19 cellular contexts compared by ENCODE assay signal in the genomic region with DNA sequence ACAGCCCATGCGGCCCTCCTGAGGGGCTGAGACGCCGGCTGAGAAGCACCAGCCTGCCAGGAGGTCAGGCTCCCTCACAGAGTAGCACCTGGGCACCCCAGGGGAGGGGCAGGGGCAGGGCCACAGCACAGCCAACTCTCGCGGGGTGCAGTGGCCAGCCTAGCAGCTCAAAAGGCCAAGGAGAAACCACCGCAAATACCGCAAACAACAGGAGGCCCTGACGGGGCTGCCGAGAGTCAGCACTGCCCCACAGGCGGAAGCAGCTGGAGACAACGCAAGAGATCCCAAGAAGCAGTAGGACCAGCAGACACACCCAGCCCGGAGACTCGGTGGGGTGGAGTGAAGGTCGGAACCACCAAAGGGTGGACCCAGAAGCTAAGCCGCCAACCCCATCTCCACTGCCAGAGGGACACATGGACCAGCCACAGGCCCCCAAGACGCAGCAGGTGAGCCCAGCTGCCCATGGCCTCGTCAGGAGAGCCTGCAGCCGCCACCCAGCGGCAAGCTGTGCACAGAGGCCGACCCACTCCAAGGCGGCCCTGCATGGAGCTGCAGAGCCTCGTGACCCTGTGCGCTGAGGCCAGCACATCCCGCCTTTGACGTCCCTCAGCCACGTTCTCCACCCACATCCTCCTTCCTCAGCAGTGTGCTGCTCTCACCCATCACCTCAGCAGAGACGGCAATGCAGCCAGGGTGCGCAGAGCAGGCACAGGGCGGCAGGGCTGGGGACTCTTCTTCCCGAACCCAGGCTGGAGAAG. TPM values are rescaled to one million over a fixed set of nuclear protein-coding genes. Genes with fewer than 3 reads are reported as not detected.
DNase-seq lines count a peak whose midpoint lies in the region; ATAC-seq, FAIRE-seq and TF ChIP-seq lines count a peak whose summit lies in the region.
"Had no signal": no experiment of that assay in that cellular context is flagged by ENCODE, and none has a peak within 500 bp of the region (broad histone marks: within the 10 kb centered on the region; RNA-seq: fewer than 3 reads in every experiment).

No MANE protein-coding gene starts in this region.

- ATAC-seq in HepG2 = no peak
- no peak for ATAC-seq in right lobe of liver
- ATAC-seq: A549 had no signal

- H3K4me3 ChIP-seq in HepG2 (replicated peaks in 1 of 3; ENCODE audit: insufficient read depth in 1 of 3, low read depth in 2 of 3, low read length in 3 of 3) (no peak overlapping the region), right lobe of liver (no peak overlapping the region)
- H3K4me3 ChIP-seq: A549 had no signal

- DNase-seq in HepG2 (ENCODE audit: low spot score) (no peak), right lobe of liver (no peak), myocyte (ENCODE audit: low read depth) (peak; percentile 58), retina (peak; percentile 21), NCI-H1930 (lab: John Stamatoyannopoulos, UW) (no peak), activated gamma-delta T cell treated with Interleukin-2 at 50 U/mL for 16 hours (no peak)
- no peak for DNase-seq in stimulated activated CD4-positive, alpha-beta T cell treated with anti-CD3 and anti-CD28 coated beads, Interleukin-1b, Interleukin-23, amount 100 ng/mL, for 48 hours
- DNase-seq: AML-193; Caco-2; CD4-positive, alpha-beta T cell; GOT3; H9 had no signal

- in situ Hi-C loops in HepG2 (cut with HindIII; ENCODE audit: extremely low pct_ligation_motif_present, low pct_unique_long_range_greater_than_20kb) = no loop called here

- H3K27ac ChIP-seq in HepG2 (ENCODE audit: extremely low read length, insufficient read depth, low read length) = no peak overlapping the region
- H3K27ac ChIP-seq in right lobe of liver = no peak overlapping the region
- H3K27ac ChIP-seq: 22Rv1, A549, C4-2B had no signal

- H3K4me2 ChIP-seq in HepG2 (ENCODE audit: low read depth, low read length) = no peak overlapping the region
- H3K4me2 ChIP-seq: A549 had no signal

- H3K27me3 ChIP-seq in HepG2 (ENCODE audit: control insufficient read depth in 1 of 2, insufficient read depth in 2 of 2, low read length in 2 of 2) (no peaks in the 10 kb centered on the region), right lobe of liver (no peaks in the 10 kb centered on the region)

- no peak for FAIRE-seq in HepG2 (lab: Jason Lieb, UNC)
- FAIRE-seq: A549, D721Med, G401.6, GM12892, GM18507 had no signal

- CTCF ChIA-PET in HepG2 (lab: Yijun Ruan, JAX; ENCODE audit: low intra/inter-chr PET ratio, low total read pairs) = no interaction called here

- intact Hi-C loops in HepG2 (cut with micrococcal nuclease; ENCODE audit: unreplicated experiment) = no loop called here
- intact Hi-C loops in right lobe of liver (cut with DNase I) = loop anchor here in 1 of 2 donors (10.0 kb wide), 1 partner anchor 48 kb away; no protein-coding TSS in a partner anchor

- POLR2A ChIA-PET in HepG2 (lab: Yijun Ruan, JAX) = no interaction called here

- peaks cover 24 to 30% of the 10 kb centered on the region in 2 experiments; a peak in 4 of 5 replicates for H3K36me3 ChIP-seq in HepG2 (replicated peaks in 1 of 2; ENCODE audit: control insufficient read depth in 1 of 2, insufficient read depth in 2 of 2, low read length in 2 of 2)
- peaks cover 0 to 6% (median 0%) of the 10 kb centered on the region in 4 donors for H3K36me3 ChIP-seq in right lobe of liver

- no peaks in the 10 kb centered on the region for H4K20me1 ChIP-seq in HepG2 (ENCODE audit: insufficient read depth, low read length)

- H2AFZ ChIP-seq in HepG2 (ENCODE audit: low read length) = no peak overlapping the region

- no peak for TF ChIP-seq EP300 in HepG2 (IDR thresholded peaks at IDR 0.05; ENCODE audit: low read depth in 2 of 2, low read length in 2 of 2)
- TF ChIP-seq EP300 in HepG2 (CRISPR knock-in tag; IDR thresholded peaks at IDR 0.05; ENCODE audit: borderline replicate concordance) = no peak

- H3K9me3 ChIP-seq in HepG2 (ENCODE audit: low read length) = no peaks in the 10 kb centered on the region
- no peaks in the 10 kb centered on the region for H3K9me3 ChIP-seq in right lobe of liver
- H3K9me3 ChIP-seq: A549, Caco-2 had no signal

- H3K4me1 ChIP-seq in HepG2 (ENCODE audit: insufficient read depth, low read length) = no peaks in the 10 kb centered on the region
- no peaks in the 10 kb centered on the region for H3K4me1 ChIP-seq in right lobe of liver
- H3K4me1 ChIP-seq: A549, Caco-2 had no signal

- H3K79me2 ChIP-seq in HepG2 (ENCODE audit: insufficient read depth, low read length) = no peaks in the 10 kb centered on the region

- TF ChIP-seq RAD21 in HepG2 (CRISPR knock-in tag; IDR thresholded peaks at IDR 0.05) = no peak

- BruUV-seq in HepG2 (replicated peaks; lab: Mats Ljungman, UMichigan) = no TSS peak

- 92% methylated on average over 17 of the region's 30 CpGs for WGBS in HepG2 (ENCODE audit: low lambda C conversion rate)
- WGBS in right lobe of liver (ENCODE audit: insufficient coverage, low coverage, low lambda C conversion rate, missing lambda C conversion rate) = 100% methylated on average over 1 of the region's 30 CpGs

- no peak for TF ChIP-seq POLR2A in HepG2 (IDR thresholded peaks at IDR 0.05; ENCODE audit: insufficient read depth in 1 of 2, low read depth in 2 of 2, low read length in 2 of 2)
- TF ChIP-seq POLR2A in right lobe of liver (IDR thresholded peaks at IDR 0.05) = no peak

- no peak overlapping the region for H3K9ac ChIP-seq in HepG2 (ENCODE audit: insufficient read depth, low read depth, low read length)

- no peak for TF ChIP-seq CTCF in HepG2 (CRISPR knock-in tag; IDR thresholded peaks at IDR 0.05)
- TF ChIP-seq CTCF in right lobe of liver (IDR thresholded peaks at IDR 0.05) = no peak

RNA-seq across cellular contexts. Expression of a gene that starts 31.7 kb away (rescaled TPM):
- total RNA-seq in HepG2 (2016; rRNA removed; fragmentation: Illumina TruSeq; extraction: Trizol) (not detected in 2 replicates), right lobe of liver (10 to 100 TPM; 16.5 to 25.0 (median 17.7) TPM), myocyte (117 and 167 TPM in 2 replicates)
- not detected in 2 replicates for total RNA-seq in HepG2 (2016; cell fraction: cytosol; rRNA removed; fragmentation: Illumina TruSeq; extraction: Trizol; ENCODE audit: low read depth)
- not detected in 2 replicates for total RNA-seq in HepG2 (2016; cell fraction: insoluble cytoplasmic fraction; rRNA removed; fragmentation: Illumina TruSeq; extraction: Trizol)
- not detected in 2 replicates for total RNA-seq in HepG2 (2016; cell fraction: membrane; rRNA removed; fragmentation: Illumina TruSeq; extraction: Trizol)
- not detected in 2 replicates for total RNA-seq in HepG2 (2016; cell fraction: nucleus; rRNA removed; fragmentation: Illumina TruSeq; extraction: Trizol)
- polyA plus RNA-seq in HepG2 (2011; rRNA removed) = not detected in 2 replicates
- polyA plus RNA-seq in HepG2 (2011; cell fraction: cytosol; rRNA removed) = not detected in 2 replicates
- polyA plus RNA-seq in HepG2 (2011; cell fraction: nucleus; rRNA removed) = not detected in 2 replicates
- polyA plus RNA-seq in HepG2 (2012) = 0.08 and 0.11 TPM in 2 replicates
- not detected in 2 replicates for polyA plus RNA-seq in HepG2 (2016; cell fraction: cytosol; fragmentation: Illumina TruSeq; extraction: Trizol; ENCODE audit: low read depth)
- not detected in 2 replicates for polyA plus RNA-seq in HepG2 (2016; cell fraction: insoluble cytoplasmic fraction; fragmentation: Illumina TruSeq; extraction: Trizol; ENCODE audit: low read depth)
- polyA plus RNA-seq in HepG2 (2016; cell fraction: membrane; fragmentation: Illumina TruSeq; extraction: Trizol; ENCODE audit: low read depth) = not detected in 2 replicates
- polyA plus RNA-seq in HepG2 (2016; cell fraction: nucleus; fragmentation: Illumina TruSeq; extraction: Trizol; ENCODE audit: insufficient read depth, low read depth) = not detected in 2 replicates
- polyA minus RNA-seq in HepG2 (2011; rRNA and poly(A)+ RNA removed; ENCODE audit: low replicate concordance) = 40.4 TPM in 1 of 2 replicates, not detected in the other
- not detected in 2 replicates for polyA minus RNA-seq in HepG2 (2011; cell fraction: cytosol; rRNA and poly(A)+ RNA removed)
- polyA minus RNA-seq in HepG2 (2011; cell fraction: nucleus; rRNA and poly(A)+ RNA removed) = 0.26 TPM in 1 of 2 replicates, not detected in the other
- polyA plus RNA-seq in myocyte (2012) = 35.8 TPM

RNA-seq across cellular contexts. Expression of a gene that starts 35.6 kb away (rescaled TPM):
- total RNA-seq in HepG2 (2016; rRNA removed; fragmentation: Illumina TruSeq; extraction: Trizol) (4.0 and 5.8 TPM in 2 replicates), right lobe of liver (10 to 100 TPM in 5 of 6 experiments, 1 to 10 TPM in 1; 9.0 to 27.4 (median 11.4) TPM), myocyte (33.2 and 40.9 TPM in 2 replicates)
- 9.0 and 9.9 TPM in 2 replicates for total RNA-seq in HepG2 (2016; cell fraction: cytosol; rRNA removed; fragmentation: Illumina TruSeq; extraction: Trizol; ENCODE audit: low read depth)
- total RNA-seq in HepG2 (2016; cell fraction: insoluble cytoplasmic fraction; rRNA removed; fragmentation: Illumina TruSeq; extraction: Trizol) = 4.4 and 5.8 TPM in 2 replicates
- total RNA-seq in HepG2 (2016; cell fraction: membrane; rRNA removed; fragmentation: Illumina TruSeq; extraction: Trizol) = 7.1 and 10.6 TPM in 2 replicates
- 2.4 and 2.7 TPM in 2 replicates for total RNA-seq in HepG2 (2016; cell fraction: nucleus; rRNA removed; fragmentation: Illumina TruSeq; extraction: Trizol)
- polyA plus RNA-seq in HepG2 (2011; rRNA removed) = 6.1 and 6.7 TPM in 2 replicates
- polyA plus RNA-seq in HepG2 (2011; cell fraction: cytosol; rRNA removed) = 5.7 and 9.2 TPM in 2 replicates
- 5.6 and 6.5 TPM in 2 replicates for polyA plus RNA-seq in HepG2 (2011; cell fraction: nucleus; rRNA removed)
- 4.5 and 5.4 TPM in 2 replicates for polyA plus RNA-seq in HepG2 (2012)
- polyA plus RNA-seq in HepG2 (2016; cell fraction: cytosol; fragmentation: Illumina TruSeq; extraction: Trizol; ENCODE audit: low read depth) = 11.3 and 13.8 TPM in 2 replicates
- polyA plus RNA-seq in HepG2 (2016; cell fraction: insoluble cytoplasmic fraction; fragmentation: Illumina TruSeq; extraction: Trizol; ENCODE audit: low read depth) = 4.0 and 5.1 TPM in 2 replicates
- polyA plus RNA-seq in HepG2 (2016; cell fraction: membrane; fragmentation: Illumina TruSeq; extraction: Trizol; ENCODE audit: low read depth) = 7.8 and 10.1 TPM in 2 replicates
- polyA plus RNA-seq in HepG2 (2016; cell fraction: nucleus; fragmentation: Illumina TruSeq; extraction: Trizol; ENCODE audit: insufficient read depth, low read depth) = 5.5 and 5.6 TPM in 2 replicates
- polyA minus RNA-seq in HepG2 (2011; rRNA and poly(A)+ RNA removed; ENCODE audit: low replicate concordance) = 3.5 and 4.3 TPM in 2 replicates
- 1.3 and 3.4 TPM in 2 replicates for polyA minus RNA-seq in HepG2 (2011; cell fraction: cytosol; rRNA and poly(A)+ RNA removed)
- polyA minus RNA-seq in HepG2 (2011; cell fraction: nucleus; rRNA and poly(A)+ RNA removed) = 1.3 and 1.9 TPM in 2 replicates
- 14.7 TPM for polyA plus RNA-seq in myocyte (2012)

RNA-seq across cellular contexts. Expression of a gene that starts 48.1 kb away (rescaled TPM):
- total RNA-seq in HepG2 (2016; rRNA removed; fragmentation: Illumina TruSeq; extraction: Trizol) (0.04 TPM in 1 of 2 replicates, not detected in the other), right lobe of liver (1 to 10 TPM; 1.1 to 3.5 (median 1.2) TPM), myocyte (32.5 and 42.7 TPM in 2 replicates)
- total RNA-seq in HepG2 (2016; cell fraction: cytosol; rRNA removed; fragmentation: Illumina TruSeq; extraction: Trizol; ENCODE audit: low read depth) = not detected in 2 replicates
- not detected in 2 replicates for total RNA-seq in HepG2 (2016; cell fraction: insoluble cytoplasmic fraction; rRNA removed; fragmentation: Illumina TruSeq; extraction: Trizol)
- not detected in 2 replicates for total RNA-seq in HepG2 (2016; cell fraction: membrane; rRNA removed; fragmentation: Illumina TruSeq; extraction: Trizol)
- not detected in 2 replicates for total RNA-seq in HepG2 (2016; cell fraction: nucleus; rRNA removed; fragmentation: Illumina TruSeq; extraction: Trizol)
- 0.16 and 0.22 TPM in 2 replicates for polyA plus RNA-seq in HepG2 (2011; rRNA removed)
- polyA plus RNA-seq in HepG2 (2011; cell fraction: cytosol; rRNA removed) = 0.04 and 0.10 TPM in 2 replicates
- 1.3 and 3.3 TPM in 2 replicates for polyA plus RNA-seq in HepG2 (2011; cell fraction: nucleus; rRNA removed)
- 0.16 TPM in 1 of 2 replicates, not detected in the other for polyA plus RNA-seq in HepG2 (2012)
- not detected in 2 replicates for polyA plus RNA-seq in HepG2 (2016; cell fraction: cytosol; fragmentation: Illumina TruSeq; extraction: Trizol; ENCODE audit: low read depth)
- not detected in 2 replicates for polyA plus RNA-seq in HepG2 (2016; cell fraction: insoluble cytoplasmic fraction; fragmentation: Illumina TruSeq; extraction: Trizol; ENCODE audit: low read depth)
- polyA plus RNA-seq in HepG2 (2016; cell fraction: membrane; fragmentation: Illumina TruSeq; extraction: Trizol; ENCODE audit: low read depth) = not detected in 2 replicates
- not detected in 2 replicates for polyA plus RNA-seq in HepG2 (2016; cell fraction: nucleus; fragmentation: Illumina TruSeq; extraction: Trizol; ENCODE audit: insufficient read depth, low read depth)
- polyA minus RNA-seq in HepG2 (2011; rRNA and poly(A)+ RNA removed; ENCODE audit: low replicate concordance) = 0.36 and 6.6 TPM in 2 replicates
- 0.44 TPM in 1 of 2 replicates, not detected in the other for polyA minus RNA-seq in HepG2 (2011; cell fraction: cytosol; rRNA and poly(A)+ RNA removed)
- 0.13 TPM in 1 of 2 replicates, not detected in the other for polyA minus RNA-seq in HepG2 (2011; cell fraction: nucleus; rRNA and poly(A)+ RNA removed)
- 12.0 TPM for polyA plus RNA-seq in myocyte (2012)

Comparison
In these comparisons a context has a peak if more than half of its experiments do, and no peak if none do; other contexts are left out.
1. RNA of a gene that starts 31.7 kb away (total RNA-seq): 117 to 167 TPM in myocyte and 16.5 to 25.0 TPM in right lobe of liver; not detected in HepG2; every median in the first group is over 10 times any median in the second.
2. DNase-seq: peak in myocyte (single experiment) and retina (single experiment); none in HepG2 (single experiment), right lobe of liver (0 of 3), NCI-H1930 (0 of 2), stimulated activated CD4-positive, alpha-beta T cell treated with anti-CD3 and anti-CD28 coated beads, Interleukin-1b, Interleukin-23, amount 100 ng/mL, for 48 hours (single experiment) and activated gamma-delta T cell treated with Interleukin-2 at 50 U/mL for 16 hours (single experiment).